In genomic region chr5:137734962-137735530, GRCh38 we compare ENCODE assay signal across 1 cellular context.
TF ChIP-seq lines count a peak whose summit lies in the region.

No MANE protein-coding gene starts in this region.

TF ChIP-seq in HepG2, 621 proteins besides CTCF, POLR2A, EP300 and RAD21:
- no peak for TF ChIP-seq MZF1 (CRISPR knock-in tag; IDR thresholded peaks at IDR 0.05; ENCODE audit: borderline replicate concordance)
- TF ChIP-seq, protein P1, sequence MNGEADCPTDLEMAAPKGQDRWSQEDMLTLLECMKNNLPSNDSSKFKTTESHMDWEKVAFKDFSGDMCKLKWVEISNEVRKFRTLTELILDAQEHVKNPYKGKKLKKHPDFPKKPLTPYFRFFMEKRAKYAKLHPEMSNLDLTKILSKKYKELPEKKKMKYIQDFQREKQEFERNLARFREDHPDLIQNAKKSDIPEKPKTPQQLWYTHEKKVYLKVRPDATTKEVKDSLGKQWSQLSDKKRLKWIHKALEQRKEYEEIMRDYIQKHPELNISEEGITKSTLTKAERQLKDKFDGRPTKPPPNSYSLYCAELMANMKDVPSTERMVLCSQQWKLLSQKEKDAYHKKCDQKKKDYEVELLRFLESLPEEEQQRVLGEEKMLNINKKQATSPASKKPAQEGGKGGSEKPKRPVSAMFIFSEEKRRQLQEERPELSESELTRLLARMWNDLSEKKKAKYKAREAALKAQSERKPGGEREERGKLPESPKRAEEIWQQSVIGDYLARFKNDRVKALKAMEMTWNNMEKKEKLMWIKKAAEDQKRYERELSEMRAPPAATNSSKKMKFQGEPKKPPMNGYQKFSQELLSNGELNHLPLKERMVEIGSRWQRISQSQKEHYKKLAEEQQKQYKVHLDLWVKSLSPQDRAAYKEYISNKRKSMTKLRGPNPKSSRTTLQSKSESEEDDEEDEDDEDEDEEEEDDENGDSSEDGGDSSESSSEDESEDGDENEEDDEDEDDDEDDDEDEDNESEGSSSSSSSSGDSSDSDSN (CRISPR knock-in tag; IDR thresholded peaks at IDR 0.05) = 0 out of 2 replicates have a peak, but pooled peaks have one; percentile 31
